ENCODE assay signal across 1 cellular context in genomic region chr15:66233487-66234415, GRCh38.
TF ChIP-seq lines count a peak whose summit lies in the region.

No MANE protein-coding gene starts in this region.

TF ChIP-seq in HepG2, 621 proteins besides CTCF, POLR2A, EP300 and RAD21:
- TF ChIP-seq ATF4 (CRISPR knock-in tag; IDR thresholded peaks at IDR 0.05) (peak in 1 of 2 experiments; percentile 52; a peak in 2 of 4 replicates), ZNF800 (CRISPR knock-in tag; IDR thresholded peaks at IDR 0.05) (no peak), HIVEP1 (CRISPR knock-in tag; IDR thresholded peaks at IDR 0.05) (no peak)
TF ChIP-seq in HepG2: peak in this region for 1.
